Comparison of ENCODE assay signal across 1 cellular context in the genomic region with DNA sequence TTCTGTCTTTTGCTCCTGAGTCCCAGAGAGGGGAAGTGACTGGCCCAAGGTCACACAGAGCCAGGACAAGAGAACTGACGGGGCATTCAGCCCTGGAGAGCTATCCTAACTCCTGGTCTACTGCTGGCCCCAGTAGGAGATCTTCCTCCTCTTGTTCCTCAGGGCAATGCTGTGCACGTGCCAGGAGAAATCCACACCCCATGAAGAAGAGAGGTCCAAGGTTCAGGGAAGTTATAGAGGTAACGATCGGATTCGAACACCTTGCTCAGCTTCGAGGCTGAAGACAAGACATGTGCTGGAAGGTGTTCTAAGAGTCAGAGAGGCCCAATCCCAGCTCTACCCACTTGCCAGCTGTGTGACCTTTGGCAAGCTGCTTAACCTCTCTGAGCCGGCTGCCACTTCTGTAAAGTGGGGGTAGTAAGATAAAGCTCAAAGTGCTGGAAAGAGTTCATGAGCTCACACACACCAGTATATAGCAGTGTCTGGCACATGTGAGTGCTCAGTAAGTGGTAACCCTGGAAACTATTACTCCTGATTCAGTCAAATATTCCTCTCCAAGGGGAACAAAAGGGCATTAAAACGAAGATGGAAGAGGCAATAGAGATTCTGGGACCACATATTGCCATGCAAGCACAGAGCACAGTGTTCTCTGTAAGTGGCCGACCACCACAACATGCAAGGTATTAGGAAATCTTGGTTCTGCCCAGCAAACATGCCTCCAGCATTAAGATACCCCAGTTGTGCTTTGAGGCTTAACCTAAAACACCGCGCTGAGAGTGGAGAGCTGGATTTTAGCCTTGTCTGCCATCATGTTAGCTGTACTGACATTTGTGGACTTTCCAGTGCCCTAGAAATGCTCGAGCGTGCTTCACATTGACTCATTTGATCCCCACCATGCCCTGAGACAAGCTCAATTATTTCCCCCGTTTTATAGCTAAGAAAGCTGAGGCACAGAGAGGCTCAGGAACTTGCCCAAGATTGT.
A peak's percentile ranks its signal among the peaks of the same experiment; 100 is the strongest.
TF ChIP-seq lines count a peak whose summit lies in the region.

No MANE protein-coding gene starts in this region.

TF ChIP-seq in H1, 55 proteins besides CTCF, POLR2A, EP300 and RAD21:
- TF ChIP-seq KDM1A (IDR thresholded peaks at IDR 0.05; ENCODE audit: borderline replicate concordance, low read length) (peak; percentile 76), RBBP5 (IDR thresholded peaks at IDR 0.05; ENCODE audit: borderline replicate concordance, low read depth, low read length) (no peak), CEBPB (IDR thresholded peaks at IDR 0.05; ENCODE audit: low read depth, low read length) (no peak), HDAC2 (IDR thresholded peaks at IDR 0.05; ENCODE audit: borderline replicate concordance in 1 of 2, low read depth in 2 of 2, low read length in 2 of 2) (peak in 1 of 2 experiments; percentile 68; a peak in 1 of 4 replicates)
